ENCODE assay signal across 8 cellular contexts in the genomic region with DNA sequence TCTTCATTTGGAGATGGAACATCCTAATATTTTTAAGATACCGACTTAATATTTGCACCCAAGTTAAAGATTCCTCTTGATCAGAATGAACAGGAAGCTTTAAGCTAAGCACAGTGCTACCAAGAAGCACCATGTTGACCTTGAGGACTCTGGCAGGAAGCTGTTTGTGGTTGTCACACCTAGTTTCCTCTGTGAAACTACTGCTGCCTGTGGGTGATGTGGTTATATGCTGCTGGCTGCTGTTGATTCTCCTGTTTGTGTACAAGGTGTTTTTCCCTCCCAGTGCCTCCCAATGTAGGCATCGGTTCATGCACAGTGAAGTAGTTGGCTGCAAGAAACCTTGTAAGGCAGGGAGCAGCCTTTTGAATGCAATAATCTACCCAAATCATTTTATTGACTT. TPM values are rescaled to one million over a fixed set of nuclear protein-coding genes. Genes with fewer than 3 reads are reported as not detected.
DNase-seq lines count a peak whose midpoint lies in the region; ATAC-seq and TF ChIP-seq lines count a peak whose summit lies in the region.

No MANE protein-coding gene starts in this region.

- no peak for DNase-seq in activated B cell treated with CpG ODN at 0.5 μM for 24 hours
- DNase-seq in germinal center (ENCODE audit: low spot score): peak; percentile 47
- peak in 1 of 2 donors; percentile 52 for DNase-seq in upper lobe of left lung
- no peak for DNase-seq in NCI-H146 treated with DMSO at 0.1 percent for 48 hours (lab: John Stamatoyannopoulos, UW; ENCODE audit: unreplicated experiment)
- DNase-seq in RWPE1 (ENCODE audit: low spot score): no peak
- DNase-seq in amniotic stem cell (lab: John Stamatoyannopoulos, UW): no peak

- POLR2A ChIA-PET in activated B cell treated with CpG ODN at 0.5 μM for 24 hours (lab: Charles Lee): interaction anchor here (1.2 kb wide), 1 partner anchor 23 kb away, joined by 12 read pairs; a partner anchor contains a TSS
- POLR2A ChIA-PET in RWPE1 (lab: Yijun Ruan, JAX; ENCODE audit: low non-redundant PET): no interaction called here

- peak overlapping the region; percentile 50 for H3K4me3 Mint-ChIP-seq in activated B cell treated with CpG ODN at 0.5 μM for 24 hours

- no peaks in the 10 kb centered on the region for H3K9me3 ChIP-seq in upper lobe of left lung

- H3K36me3 ChIP-seq in upper lobe of left lung: peaks cover 33 to 96% (median 58%) of the 10 kb centered on the region in 4 donors

- peak overlapping the region; percentile 57 for H3K27ac Mint-ChIP-seq in activated B cell treated with CpG ODN at 0.5 μM for 24 hours

- peak; percentile 100 for ATAC-seq in GM18909 (IDR thresholded peaks at IDR 0.05; ENCODE audit: poor library complexity, unreplicated experiment)
- peak; percentile 100 for ATAC-seq in HG03025 (IDR thresholded peaks at IDR 0.05; ENCODE audit: low FRiP score, unreplicated experiment)
- ATAC-seq in activated B cell treated with CpG ODN at 0.5 μM for 24 hours (ENCODE audit: low read depth): peak; percentile 92
- ATAC-seq in upper lobe of left lung (ENCODE audit: low FRiP score in 2 of 2): peak; percentile 19 to 35

- H3K4me1 Mint-ChIP-seq in activated B cell treated with CpG ODN at 0.5 μM for 24 hours: peaks cover 28% of the 10 kb centered on the region

- H3K27me3 Mint-ChIP-seq in activated B cell treated with CpG ODN at 0.5 μM for 24 hours: no peaks in the 10 kb centered on the region

- TF ChIP-seq CTCF in activated B cell treated with CpG ODN at 0.5 μM for 24 hours (IDR thresholded peaks at IDR 0.05) (no peak), upper lobe of left lung (IDR thresholded peaks at IDR 0.05) (no peak), RWPE1 (conservative IDR thresholded peaks at IDR 0.05; ENCODE audit: low read depth) (no peak)

- intact Hi-C loops in activated B cell treated with CpG ODN at 0.5 μM for 24 hours (cut with micrococcal nuclease): loop anchor here (10.0 kb wide), 2 partner anchors 143 to 233 kb away; no protein-coding TSS in a partner anchor

- peak overlapping the region in 3 of 4 donors; percentile 29 to 51 (median 49) for H3K27ac ChIP-seq in upper lobe of left lung
- no peak overlapping the region for H3K27ac ChIP-seq in RWPE1

- WGBS in upper lobe of left lung, 2 donors: 72 to 84% methylated on average over 2 of the region's 2 CpGs

- peak in 1 of 4 donors; percentile 13 for TF ChIP-seq POLR2A in upper lobe of left lung (IDR thresholded peaks at IDR 0.05)

- H3K4me3 ChIP-seq in upper lobe of left lung: no peak overlapping the region

- no peaks in the 10 kb centered on the region for H3K27me3 ChIP-seq in upper lobe of left lung

- TF ChIP-seq EP300 in upper lobe of left lung (IDR thresholded peaks at IDR 0.05): no peak

- no peaks in the 10 kb centered on the region for H3K4me1 ChIP-seq in upper lobe of left lung

- CTCF ChIA-PET in activated B cell treated with CpG ODN at 0.5 μM for 24 hours (lab: Charles Lee) (interaction anchor here (1.3 kb wide), 1 partner anchor 52 kb away, joined by 3 read pairs; no protein-coding TSS in a partner anchor), RWPE1 (lab: Yijun Ruan, JAX) (no interaction called here)

- no peaks in the 10 kb centered on the region for H3K9me3 Mint-ChIP-seq in activated B cell treated with CpG ODN at 0.5 μM for 24 hours

- peaks cover 72% of the 10 kb centered on the region for H3K36me3 Mint-ChIP-seq in activated B cell treated with CpG ODN at 0.5 μM for 24 hours (ENCODE audit: low read depth)

RNA-seq across cellular contexts. Expression of a gene that starts 23.4 kb away (rescaled TPM):
- total RNA-seq in activated B cell treated with CpG ODN at 0.5 μM for 24 hours (90.9 and 99.5 TPM in 2 replicates), upper lobe of left lung (100 to 1,000 TPM in 2 of 6 donors, 10 to 100 TPM in 4; 69.2 to 164 (median 84.9) TPM)

RNA-seq across cellular contexts. Expression of a gene that starts 45.3 kb away (rescaled TPM):
- total RNA-seq in activated B cell treated with CpG ODN at 0.5 μM for 24 hours (19.3 and 22.8 TPM in 2 replicates), upper lobe of left lung (10 to 100 TPM; 35.6 to 61.3 (median 47.0) TPM)

Comparison
In these comparisons a context has a peak if more than half of its experiments do, and no peak if none do; other contexts are left out.
1. ATAC-seq: peak in every context shown above with its lines; median percentile 100 in GM18909; 100 in HG03025; 92 in activated B cell treated with CpG ODN at 0.5 μM for 24 hours; 27 in upper lobe of left lung.